Comparison of ENCODE assay signal across 8 cellular contexts in the genomic region with DNA sequence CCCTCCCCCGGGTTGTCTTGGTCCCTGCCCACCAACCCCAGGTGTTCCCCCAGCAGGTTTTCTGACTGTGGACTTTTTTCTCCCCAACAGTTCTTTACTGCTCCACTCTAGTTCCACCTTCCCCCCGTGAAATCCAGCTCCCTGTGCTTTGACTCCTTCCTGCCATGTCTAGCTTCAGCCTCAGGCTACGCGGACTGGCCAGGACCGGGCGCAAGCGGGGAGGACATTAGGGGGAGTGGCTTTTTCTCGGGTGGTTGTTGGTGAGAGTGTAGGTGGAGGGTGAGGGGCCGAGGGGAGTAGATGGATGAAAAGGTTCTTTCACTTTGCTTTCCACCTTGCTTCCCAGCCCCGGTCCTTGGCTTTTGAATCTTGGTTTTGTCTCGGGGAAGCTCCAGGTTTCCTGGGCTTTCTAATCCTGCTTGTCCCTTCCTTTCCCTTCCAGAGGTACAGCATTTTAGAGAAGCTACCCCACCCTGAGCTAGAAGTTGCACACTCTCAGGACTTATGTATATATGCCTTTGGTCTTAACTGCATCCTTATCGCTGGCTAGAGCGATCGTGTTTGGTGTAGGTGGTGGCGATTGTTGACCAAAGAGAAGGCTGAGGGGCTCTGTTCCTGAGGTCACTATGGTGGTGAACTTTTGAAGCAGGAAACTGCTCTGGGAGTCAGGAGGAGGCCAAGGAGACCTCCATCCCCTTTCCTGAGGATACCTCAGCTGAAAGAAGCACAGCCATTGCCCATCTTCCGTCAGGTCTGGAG. TPM values are rescaled to one million over a fixed set of nuclear protein-coding genes. Genes with fewer than 3 reads are reported as not detected.
DNase-seq lines count a peak whose midpoint lies in the region; ATAC-seq, FAIRE-seq and TF ChIP-seq lines count a peak whose summit lies in the region.

No MANE protein-coding gene starts in this region.

- TF ChIP-seq EP300 in HepG2 (IDR thresholded peaks at IDR 0.05; ENCODE audit: low read depth in 2 of 2, low read length in 2 of 2): no peak
- no peak for TF ChIP-seq EP300 in HepG2 (CRISPR knock-in tag; IDR thresholded peaks at IDR 0.05; ENCODE audit: borderline replicate concordance)

- TSS peak; percentile 53 for BruUV-seq in HepG2 (replicated peaks; lab: Mats Ljungman, UMichigan)

- no peak for TF ChIP-seq RAD21 in HepG2 (CRISPR knock-in tag; IDR thresholded peaks at IDR 0.05)

- ATAC-seq in GM18505 (IDR thresholded peaks at IDR 0.05; ENCODE audit: unreplicated experiment) (peak; percentile 19), HepG2 (peak; percentile 82), thoracic aorta (ENCODE audit: insufficient number of reproducible peaks, low FRiP score, low read depth) (no peak), GM19463 (IDR thresholded peaks at IDR 0.05; ENCODE audit: unreplicated experiment) (no peak)

- peak overlapping the region; percentile 80 for H3K4me2 ChIP-seq in HepG2 (ENCODE audit: low read depth, low read length)

- H3K27me3 ChIP-seq in HepG2 (ENCODE audit: control insufficient read depth in 1 of 2, insufficient read depth in 2 of 2, low read length in 2 of 2): no peaks in the 10 kb centered on the region; a peak in 1 of 5 replicates
- H3K27me3 ChIP-seq in thoracic aorta (replicated peaks; ENCODE audit: insufficient read depth): no peaks in the 10 kb centered on the region

- H3K9me3 ChIP-seq in HepG2 (ENCODE audit: low read length): no peaks in the 10 kb centered on the region
- H3K9me3 ChIP-seq in thoracic aorta: no peaks in the 10 kb centered on the region

- CTCF ChIA-PET in HepG2 (lab: Yijun Ruan, JAX; ENCODE audit: low intra/inter-chr PET ratio, low total read pairs): no interaction called here

- peak overlapping the region; percentile 75 for H3K9ac ChIP-seq in HepG2 (ENCODE audit: insufficient read depth, low read depth, low read length)

- peak overlapping the region; percentile 70 to 99 (median 92) for H3K4me3 ChIP-seq in HepG2 (replicated peaks in 1 of 3; ENCODE audit: insufficient read depth in 1 of 3, low read depth in 2 of 3, low read length in 3 of 3)
- peak overlapping the region; percentile 81 for H3K4me3 ChIP-seq in thoracic aorta

- POLR2A ChIA-PET in HepG2 (lab: Yijun Ruan, JAX): interaction anchor here (1.2 to 3.9 kb wide), 8 partner anchors 11 to 75 kb away, joined by 4 to 26 read pairs (median 17); a partner anchor contains a TSS

- FAIRE-seq in HepG2 (lab: Jason Lieb, UNC): no peak

- H3K4me1 ChIP-seq in HepG2 (ENCODE audit: insufficient read depth, low read length): peaks cover 22% of the 10 kb centered on the region
- H3K4me1 ChIP-seq in thoracic aorta (ENCODE audit: control insufficient read depth in 1 of 2, low read depth in 2 of 2): peaks cover 6 to 30% of the 10 kb centered on the region in 2 donors

- in situ Hi-C loops in ACHN (cut with HindIII; ENCODE audit: low pct_ligation_motif_present, low pct_unique_long_range_greater_than_20kb, low sequenced_read_pairs): no loop called here
- in situ Hi-C loops in HepG2 (cut with HindIII; ENCODE audit: extremely low pct_ligation_motif_present, low pct_unique_long_range_greater_than_20kb): no loop called here

- H3K79me2 ChIP-seq in HepG2 (ENCODE audit: insufficient read depth, low read length): peaks cover 17% of the 10 kb centered on the region

- TF ChIP-seq CTCF in HepG2 (CRISPR knock-in tag; IDR thresholded peaks at IDR 0.05) (no peak; the same call in 1 of the 2 replicates), thoracic aorta (IDR thresholded peaks at IDR 0.05) (no peak)

- TF ChIP-seq POLR2A in GM18505 (IDR thresholded peaks at IDR 0.05; ENCODE audit: borderline replicate concordance, extremely low read depth, insufficient read depth, insufficient read length) (no peak), HepG2 (IDR thresholded peaks at IDR 0.05; ENCODE audit: insufficient read depth in 1 of 2, low read depth in 2 of 2, low read length in 2 of 2) (no peak)

- intact Hi-C loops in HepG2 (cut with micrococcal nuclease; ENCODE audit: unreplicated experiment): loop anchor here (2.0 kb wide), 1 partner anchor 41 kb away; a partner anchor contains a TSS

- no peaks in the 10 kb centered on the region for H4K20me1 ChIP-seq in HepG2 (ENCODE audit: insufficient read depth, low read length)

- DNase-seq in ACHN: peak; percentile 56
- peak; percentile 42 for DNase-seq in NCI-H146 (lab: John Stamatoyannopoulos, UW)
- peak; percentile 37 for DNase-seq in cerebellar cortex (ENCODE audit: low spot score)
- no peak for DNase-seq in HepG2 (ENCODE audit: low spot score)
- DNase-seq in thoracic aorta (ENCODE audit: low spot score): no peak
- DNase-seq in activated effector memory CD4-positive, alpha-beta T cell treated with Interleukin-2 at 50 U/mL for 16 hours: no peak

- no peak overlapping the region for H2AFZ ChIP-seq in HepG2 (ENCODE audit: low read length)

- WGBS in HepG2 (ENCODE audit: low lambda C conversion rate): 9% methylated on average over 16 of the region's 16 CpGs

- H3K36me3 ChIP-seq in HepG2 (replicated peaks in 1 of 2; ENCODE audit: control insufficient read depth in 1 of 2, insufficient read depth in 2 of 2, low read length in 2 of 2) (peaks cover 7 to 17% of the 10 kb centered on the region in 2 experiments; a peak in 3 of 5 replicates), thoracic aorta (peaks cover 9% of the 10 kb centered on the region)

- peak overlapping the region; percentile 42 for H3K27ac ChIP-seq in HepG2 (ENCODE audit: extremely low read length, insufficient read depth, low read length)
- peak overlapping the region; percentile 70 to 76 for H3K27ac ChIP-seq in thoracic aorta

RNA-seq across cellular contexts. Expression of a gene that starts 0.8 kb away (rescaled TPM):
- total RNA-seq in HepG2 (2016; rRNA removed; fragmentation: Illumina TruSeq; extraction: Trizol): 23.6 and 26.4 TPM in 2 replicates
- 2.6 and 2.8 TPM in 2 replicates for total RNA-seq in HepG2 (2016; cell fraction: cytosol; rRNA removed; fragmentation: Illumina TruSeq; extraction: Trizol; ENCODE audit: low read depth)
- 19.8 and 28.3 TPM in 2 replicates for total RNA-seq in HepG2 (2016; cell fraction: insoluble cytoplasmic fraction; rRNA removed; fragmentation: Illumina TruSeq; extraction: Trizol)
- total RNA-seq in HepG2 (2016; cell fraction: membrane; rRNA removed; fragmentation: Illumina TruSeq; extraction: Trizol): 9.9 and 10.2 TPM in 2 replicates
- total RNA-seq in HepG2 (2016; cell fraction: nucleus; rRNA removed; fragmentation: Illumina TruSeq; extraction: Trizol): 23.9 TPM in 2 replicates
- polyA plus RNA-seq in HepG2 (2011; rRNA removed): 21.7 and 23.3 TPM in 2 replicates
- polyA plus RNA-seq in HepG2 (2011; cell fraction: cytosol; rRNA removed): 13.2 and 18.6 TPM in 2 replicates
- 26.0 and 28.4 TPM in 2 replicates for polyA plus RNA-seq in HepG2 (2011; cell fraction: nucleus; rRNA removed)
- 14.2 and 18.4 TPM in 2 replicates for polyA plus RNA-seq in HepG2 (2012)
- polyA plus RNA-seq in HepG2 (2016; cell fraction: cytosol; fragmentation: Illumina TruSeq; extraction: Trizol; ENCODE audit: low read depth): 2.2 and 2.3 TPM in 2 replicates
- 16.8 and 23.7 TPM in 2 replicates for polyA plus RNA-seq in HepG2 (2016; cell fraction: insoluble cytoplasmic fraction; fragmentation: Illumina TruSeq; extraction: Trizol; ENCODE audit: low read depth)
- 6.3 and 6.4 TPM in 2 replicates for polyA plus RNA-seq in HepG2 (2016; cell fraction: membrane; fragmentation: Illumina TruSeq; extraction: Trizol; ENCODE audit: low read depth)
- 34.3 and 34.5 TPM in 2 replicates for polyA plus RNA-seq in HepG2 (2016; cell fraction: nucleus; fragmentation: Illumina TruSeq; extraction: Trizol; ENCODE audit: insufficient read depth, low read depth)
- 20.4 and 21.5 TPM in 2 replicates for polyA minus RNA-seq in HepG2 (2011; rRNA and poly(A)+ RNA removed; ENCODE audit: low replicate concordance)
- 12.7 and 13.5 TPM in 2 replicates for polyA minus RNA-seq in HepG2 (2011; cell fraction: cytosol; rRNA and poly(A)+ RNA removed)
- polyA minus RNA-seq in HepG2 (2011; cell fraction: nucleus; rRNA and poly(A)+ RNA removed): 8.1 and 11.4 TPM in 2 replicates
- 10 to 100 TPM; 33.4 to 39.9 TPM for total RNA-seq in thoracic aorta

RNA-seq across cellular contexts. Expression of a gene that starts 12.9 kb away (rescaled TPM):
- 5.4 and 9.0 TPM in 2 replicates for total RNA-seq in HepG2 (2016; rRNA removed; fragmentation: Illumina TruSeq; extraction: Trizol)
- 4.1 and 4.8 TPM in 2 replicates for total RNA-seq in HepG2 (2016; cell fraction: cytosol; rRNA removed; fragmentation: Illumina TruSeq; extraction: Trizol; ENCODE audit: low read depth)
- total RNA-seq in HepG2 (2016; cell fraction: insoluble cytoplasmic fraction; rRNA removed; fragmentation: Illumina TruSeq; extraction: Trizol): 4.3 and 9.2 TPM in 2 replicates
- 8.4 and 9.4 TPM in 2 replicates for total RNA-seq in HepG2 (2016; cell fraction: membrane; rRNA removed; fragmentation: Illumina TruSeq; extraction: Trizol)
- 9.5 and 11.0 TPM in 2 replicates for total RNA-seq in HepG2 (2016; cell fraction: nucleus; rRNA removed; fragmentation: Illumina TruSeq; extraction: Trizol)
- 27.2 and 28.7 TPM in 2 replicates for polyA plus RNA-seq in HepG2 (2011; rRNA removed)
- polyA plus RNA-seq in HepG2 (2011; cell fraction: cytosol; rRNA removed): 13.0 and 16.9 TPM in 2 replicates
- polyA plus RNA-seq in HepG2 (2011; cell fraction: nucleus; rRNA removed): 170 and 204 TPM in 2 replicates
- polyA plus RNA-seq in HepG2 (2012): 11.6 and 13.9 TPM in 2 replicates
- polyA plus RNA-seq in HepG2 (2016; cell fraction: cytosol; fragmentation: Illumina TruSeq; extraction: Trizol; ENCODE audit: low read depth): 4.0 and 4.6 TPM in 2 replicates
- polyA plus RNA-seq in HepG2 (2016; cell fraction: insoluble cytoplasmic fraction; fragmentation: Illumina TruSeq; extraction: Trizol; ENCODE audit: low read depth): 6.2 and 8.3 TPM in 2 replicates
- polyA plus RNA-seq in HepG2 (2016; cell fraction: membrane; fragmentation: Illumina TruSeq; extraction: Trizol; ENCODE audit: low read depth): 9.6 and 10.1 TPM in 2 replicates
- 29.4 and 32.9 TPM in 2 replicates for polyA plus RNA-seq in HepG2 (2016; cell fraction: nucleus; fragmentation: Illumina TruSeq; extraction: Trizol; ENCODE audit: insufficient read depth, low read depth)
- polyA minus RNA-seq in HepG2 (2011; rRNA and poly(A)+ RNA removed; ENCODE audit: low replicate concordance): 16.3 TPM in 1 of 2 replicates, not detected in the other
- 4.4 and 6.0 TPM in 2 replicates for polyA minus RNA-seq in HepG2 (2011; cell fraction: cytosol; rRNA and poly(A)+ RNA removed)
- polyA minus RNA-seq in HepG2 (2011; cell fraction: nucleus; rRNA and poly(A)+ RNA removed): 14.5 and 15.1 TPM in 2 replicates
- 10 to 100 TPM; 37.9 to 55.1 TPM for total RNA-seq in thoracic aorta

RNA-seq across cellular contexts. Expression of a gene that starts 19.5 kb away (rescaled TPM):
- total RNA-seq in HepG2 (2016; rRNA removed; fragmentation: Illumina TruSeq; extraction: Trizol) (10.1 and 11.5 TPM in 2 replicates), thoracic aorta (10 to 100 TPM; 73.8 to 77.0 TPM)
- 8.4 and 8.9 TPM in 2 replicates for total RNA-seq in HepG2 (2016; cell fraction: cytosol; rRNA removed; fragmentation: Illumina TruSeq; extraction: Trizol; ENCODE audit: low read depth)
- total RNA-seq in HepG2 (2016; cell fraction: insoluble cytoplasmic fraction; rRNA removed; fragmentation: Illumina TruSeq; extraction: Trizol): 8.3 and 14.8 TPM in 2 replicates
- 16.1 and 18.0 TPM in 2 replicates for total RNA-seq in HepG2 (2016; cell fraction: membrane; rRNA removed; fragmentation: Illumina TruSeq; extraction: Trizol)
- total RNA-seq in HepG2 (2016; cell fraction: nucleus; rRNA removed; fragmentation: Illumina TruSeq; extraction: Trizol): 9.2 and 9.6 TPM in 2 replicates
- polyA plus RNA-seq in HepG2 (2011; rRNA removed): 12.5 and 15.3 TPM in 2 replicates
- polyA plus RNA-seq in HepG2 (2011; cell fraction: cytosol; rRNA removed): 8.5 and 8.9 TPM in 2 replicates
- polyA plus RNA-seq in HepG2 (2011; cell fraction: nucleus; rRNA removed): 77.8 and 83.0 TPM in 2 replicates
- polyA plus RNA-seq in HepG2 (2012): 15.4 and 15.7 TPM in 2 replicates
- polyA plus RNA-seq in HepG2 (2016; cell fraction: cytosol; fragmentation: Illumina TruSeq; extraction: Trizol; ENCODE audit: low read depth): 6.4 and 8.2 TPM in 2 replicates
- 8.6 and 9.4 TPM in 2 replicates for polyA plus RNA-seq in HepG2 (2016; cell fraction: insoluble cytoplasmic fraction; fragmentation: Illumina TruSeq; extraction: Trizol; ENCODE audit: low read depth)
- polyA plus RNA-seq in HepG2 (2016; cell fraction: membrane; fragmentation: Illumina TruSeq; extraction: Trizol; ENCODE audit: low read depth): 11.4 and 11.5 TPM in 2 replicates
- polyA plus RNA-seq in HepG2 (2016; cell fraction: nucleus; fragmentation: Illumina TruSeq; extraction: Trizol; ENCODE audit: insufficient read depth, low read depth): 21.2 and 28.6 TPM in 2 replicates
- 6.2 TPM in 1 of 2 replicates, not detected in the other for polyA minus RNA-seq in HepG2 (2011; rRNA and poly(A)+ RNA removed; ENCODE audit: low replicate concordance)
- polyA minus RNA-seq in HepG2 (2011; cell fraction: cytosol; rRNA and poly(A)+ RNA removed): 2.9 and 3.3 TPM in 2 replicates
- 11.8 and 12.6 TPM in 2 replicates for polyA minus RNA-seq in HepG2 (2011; cell fraction: nucleus; rRNA and poly(A)+ RNA removed)

RNA-seq across cellular contexts. Expression of a gene that starts 41.3 kb away (rescaled TPM):
- total RNA-seq in HepG2 (2016; rRNA removed; fragmentation: Illumina TruSeq; extraction: Trizol) (1.9 and 4.5 TPM in 2 replicates), thoracic aorta (10 to 100 TPM in 1 of 2 donors, 1 to 10 TPM in 1; 4.0 to 11.0 TPM)
- total RNA-seq in HepG2 (2016; cell fraction: cytosol; rRNA removed; fragmentation: Illumina TruSeq; extraction: Trizol; ENCODE audit: low read depth): 1.8 and 2.2 TPM in 2 replicates
- total RNA-seq in HepG2 (2016; cell fraction: insoluble cytoplasmic fraction; rRNA removed; fragmentation: Illumina TruSeq; extraction: Trizol): 2.9 and 5.7 TPM in 2 replicates
- 2.5 and 3.5 TPM in 2 replicates for total RNA-seq in HepG2 (2016; cell fraction: membrane; rRNA removed; fragmentation: Illumina TruSeq; extraction: Trizol)
- total RNA-seq in HepG2 (2016; cell fraction: nucleus; rRNA removed; fragmentation: Illumina TruSeq; extraction: Trizol): 5.8 and 8.3 TPM in 2 replicates
- 5.4 and 5.9 TPM in 2 replicates for polyA plus RNA-seq in HepG2 (2011; rRNA removed)
- polyA plus RNA-seq in HepG2 (2011; cell fraction: cytosol; rRNA removed): 2.9 and 4.0 TPM in 2 replicates
- polyA plus RNA-seq in HepG2 (2011; cell fraction: nucleus; rRNA removed): 18.7 and 19.0 TPM in 2 replicates
- polyA plus RNA-seq in HepG2 (2012): 1.8 and 3.8 TPM in 2 replicates
- 0.94 and 1.2 TPM in 2 replicates for polyA plus RNA-seq in HepG2 (2016; cell fraction: cytosol; fragmentation: Illumina TruSeq; extraction: Trizol; ENCODE audit: low read depth)
- polyA plus RNA-seq in HepG2 (2016; cell fraction: insoluble cytoplasmic fraction; fragmentation: Illumina TruSeq; extraction: Trizol; ENCODE audit: low read depth): 3.4 and 3.9 TPM in 2 replicates
- polyA plus RNA-seq in HepG2 (2016; cell fraction: membrane; fragmentation: Illumina TruSeq; extraction: Trizol; ENCODE audit: low read depth): 2.4 and 2.9 TPM in 2 replicates
- 13.0 and 13.7 TPM in 2 replicates for polyA plus RNA-seq in HepG2 (2016; cell fraction: nucleus; fragmentation: Illumina TruSeq; extraction: Trizol; ENCODE audit: insufficient read depth, low read depth)
- 8.1 and 22.4 TPM in 2 replicates for polyA minus RNA-seq in HepG2 (2011; rRNA and poly(A)+ RNA removed; ENCODE audit: low replicate concordance)
- polyA minus RNA-seq in HepG2 (2011; cell fraction: cytosol; rRNA and poly(A)+ RNA removed): 2.5 and 3.0 TPM in 2 replicates
- polyA minus RNA-seq in HepG2 (2011; cell fraction: nucleus; rRNA and poly(A)+ RNA removed): 8.2 and 8.8 TPM in 2 replicates

RNA-seq across cellular contexts. Expression of a gene that starts 41.9 kb away (rescaled TPM):
- total RNA-seq in HepG2 (2016; rRNA removed; fragmentation: Illumina TruSeq; extraction: Trizol) (1.1 and 1.6 TPM in 2 replicates), thoracic aorta (1 to 10 TPM in 1 of 2 donors, under 1 TPM in 1; 0.81 to 2.7 TPM)
- total RNA-seq in HepG2 (2016; cell fraction: cytosol; rRNA removed; fragmentation: Illumina TruSeq; extraction: Trizol; ENCODE audit: low read depth): 0.18 and 0.71 TPM in 2 replicates
- 0.91 and 1.5 TPM in 2 replicates for total RNA-seq in HepG2 (2016; cell fraction: insoluble cytoplasmic fraction; rRNA removed; fragmentation: Illumina TruSeq; extraction: Trizol)
- total RNA-seq in HepG2 (2016; cell fraction: membrane; rRNA removed; fragmentation: Illumina TruSeq; extraction: Trizol): 0.37 and 0.41 TPM in 2 replicates
- 3.2 and 3.6 TPM in 2 replicates for total RNA-seq in HepG2 (2016; cell fraction: nucleus; rRNA removed; fragmentation: Illumina TruSeq; extraction: Trizol)
- polyA plus RNA-seq in HepG2 (2011; rRNA removed): 10.3 and 11.9 TPM in 2 replicates
- 2.9 and 3.5 TPM in 2 replicates for polyA plus RNA-seq in HepG2 (2011; cell fraction: cytosol; rRNA removed)
- 35.5 and 41.8 TPM in 2 replicates for polyA plus RNA-seq in HepG2 (2011; cell fraction: nucleus; rRNA removed)
- polyA plus RNA-seq in HepG2 (2012): 8.0 and 9.1 TPM in 2 replicates
- polyA plus RNA-seq in HepG2 (2016; cell fraction: cytosol; fragmentation: Illumina TruSeq; extraction: Trizol; ENCODE audit: low read depth): 0.12 and 0.15 TPM in 2 replicates
- 0.97 and 1.1 TPM in 2 replicates for polyA plus RNA-seq in HepG2 (2016; cell fraction: insoluble cytoplasmic fraction; fragmentation: Illumina TruSeq; extraction: Trizol; ENCODE audit: low read depth)
- 0.27 and 0.29 TPM in 2 replicates for polyA plus RNA-seq in HepG2 (2016; cell fraction: membrane; fragmentation: Illumina TruSeq; extraction: Trizol; ENCODE audit: low read depth)
- 7.8 and 8.7 TPM in 2 replicates for polyA plus RNA-seq in HepG2 (2016; cell fraction: nucleus; fragmentation: Illumina TruSeq; extraction: Trizol; ENCODE audit: insufficient read depth, low read depth)
- polyA minus RNA-seq in HepG2 (2011; rRNA and poly(A)+ RNA removed; ENCODE audit: low replicate concordance): 0.02 and 2.8 TPM in 2 replicates
- 1.9 and 3.0 TPM in 2 replicates for polyA minus RNA-seq in HepG2 (2011; cell fraction: cytosol; rRNA and poly(A)+ RNA removed)
- polyA minus RNA-seq in HepG2 (2011; cell fraction: nucleus; rRNA and poly(A)+ RNA removed): 17.8 and 18.6 TPM in 2 replicates

Comparison
In these comparisons a context has a peak if more than half of its experiments do, and no peak if none do; other contexts are left out.
1. DNase-seq: peak in ACHN (single experiment), NCI-H146 (single experiment) and cerebellar cortex (single experiment); none in HepG2 (single experiment), thoracic aorta (single experiment) and activated effector memory CD4-positive, alpha-beta T cell treated with Interleukin-2 at 50 U/mL for 16 hours (single experiment).
2. ATAC-seq: peak in GM18505 (single experiment) and HepG2 (single experiment); none in thoracic aorta (single experiment) and GM19463 (single experiment).